Comparison of ENCODE assay signal across 30 cellular contexts in genomic region chr7:83178066-83178465, GRCh38. TPM values are rescaled to one million over a fixed set of nuclear protein-coding genes. Genes with fewer than 3 reads are reported as not detected.
DNase-seq lines count a peak whose midpoint lies in the region; FAIRE-seq and TF ChIP-seq lines count a peak whose summit lies in the region.
"Had no signal": no experiment of that assay in that cellular context is flagged by ENCODE, and none has a peak within 500 bp of the region (broad histone marks: within the 10 kb centered on the region; RNA-seq: fewer than 3 reads in every experiment).

No MANE protein-coding gene starts in this region.

- H3K27me3 ChIP-seq in adrenal gland: no peaks in the 10 kb centered on the region
- H3K27me3 ChIP-seq: BLaER1 treated with 17β-estradiol and CSF1 and Interleukin-3, amounts not matched to agents 10 nM and 100 nM; MG63 had no signal

- no peak overlapping the region for H3K4me3 ChIP-seq in choroid plexus epithelial cell (ENCODE audit: low read depth, low read length)
- H3K4me3 ChIP-seq in adrenal gland: no peak overlapping the region
- H3K4me3 ChIP-seq: BLaER1 treated with 17β-estradiol and CSF1 and Interleukin-3, amounts not matched to agents 10 nM and 100 nM; MG63 had no signal

- TF ChIP-seq CTCF in choroid plexus epithelial cell (conservative IDR thresholded peaks at IDR 0.05; ENCODE audit: low read depth, low read length) (no peak), adrenal gland (IDR thresholded peaks at IDR 0.05) (no peak)

- peak; percentile 35 for FAIRE-seq in urothelium cell line (lab: Jason Lieb, UNC)
- FAIRE-seq: endothelial cell of umbilical vein, GM19239 had no signal

- H3K4me1 ChIP-seq in adrenal gland (replicated peaks in 1 of 2): no peaks in the 10 kb centered on the region
- H3K4me1 ChIP-seq: BLaER1 treated with 17β-estradiol and CSF1 and Interleukin-3, amounts not matched to agents 10 nM and 100 nM; Caco-2; parathyroid adenoma had no signal

- intact Hi-C loops in adrenal gland (cut with DNase I): no loop called here

- TF ChIP-seq POLR2A in adrenal gland (IDR thresholded peaks at IDR 0.05): no peak

- DNase-seq in NCI-H1092 treated with DMSO at 0.1 percent for 48 hours (lab: John Stamatoyannopoulos, UW): peak; percentile 13
- DNase-seq in NCI-H1092 (lab: John Stamatoyannopoulos, UW): no peak
- peak; percentile 18 for DNase-seq in NCI-H446 treated with DMSO at 0.1 percent for 48 hours (lab: John Stamatoyannopoulos, UW)
- peak; percentile 11 for DNase-seq in choroid plexus epithelial cell (ENCODE audit: low read depth)
- DNase-seq in urothelium cell line (ENCODE audit: low spot score): no peak
- DNase-seq in NCI-H187 (lab: John Stamatoyannopoulos, UW): no peak
- no peak for DNase-seq in COLO829 (ENCODE audit: low spot score)
- DNase-seq in adrenal gland: no peak
- DNase-seq: activated CD4-positive, alpha-beta memory T cell treated with anti-CD3 and anti-CD28 coated beads for 36 hours; activated CD4-positive, alpha-beta T cell treated with anti-CD3 and anti-CD28 coated beads for 1 hour; activated naive CD4-positive, alpha-beta T cell; activated naive CD8-positive, alpha-beta T cell treated with anti-CD3 and anti-CD28 coated beads, Interleukin-2, amount 50 U/mL, for 24 hours; activated T-cell treated with anti-CD3 and anti-CD28 coated beads, Interleukin-2, amount 50 U/mL, for 72 hours; Caco-2; H9; hypothalamus; KBM-7; left colon; MG63; NCI-H1436; NCI-H2107; NCI-H524; retina; Right ventricle myocardium superior; T-helper 2 cell had no signal

- H3K27ac ChIP-seq in adrenal gland: no peak overlapping the region
- H3K27ac ChIP-seq: 22Rv1; BLaER1 treated with 17β-estradiol and CSF1 and Interleukin-3, amounts not matched to agents 10 nM and 100 nM; parathyroid adenoma had no signal

- 59 to 65% (median 63%) methylated on average over 4 of the region's 4 CpGs for WGBS in adrenal gland, 4 donors

- H3K36me3 ChIP-seq in adrenal gland (replicated peaks in 1 of 2): no peaks in the 10 kb centered on the region
- H3K36me3 ChIP-seq: BLaER1 treated with 17β-estradiol and CSF1 and Interleukin-3, amounts not matched to agents 10 nM and 100 nM; MG63 had no signal

- H3K9me3 ChIP-seq in adrenal gland (replicated peaks in 1 of 3): peaks cover 0 to 5% (median under 1%) of the 10 kb centered on the region in 3 donors
- H3K9me3 ChIP-seq: Caco-2, MG63 had no signal

RNA-seq across cellular contexts. Expression of gene PCLO, which starts 15.4 kb away (rescaled TPM):
- 10 to 100 TPM in 4 of 8 donors, 1 to 10 TPM in 4; 2.5 to 17.1 (median 7.9) TPM for total RNA-seq in adrenal gland
- polyA plus RNA-seq in adrenal gland: 10 to 100 TPM in 1 of 3 donors, 1 to 10 TPM in 2; 1.8 to 16.5 (median 9.0) TPM

Comparison
In these comparisons a context has a peak if more than half of its experiments do, and no peak if none do; other contexts are left out.
1. DNase-seq: peak in NCI-H1092 treated with DMSO at 0.1 percent for 48 hours (single experiment), NCI-H446 treated with DMSO at 0.1 percent for 48 hours (single experiment) and choroid plexus epithelial cell (single experiment); none in NCI-H1092 (single experiment), urothelium cell line (single experiment), NCI-H187 (0 of 2), COLO829 (single experiment) and adrenal gland (0 of 7).